In the genomic region with DNA sequence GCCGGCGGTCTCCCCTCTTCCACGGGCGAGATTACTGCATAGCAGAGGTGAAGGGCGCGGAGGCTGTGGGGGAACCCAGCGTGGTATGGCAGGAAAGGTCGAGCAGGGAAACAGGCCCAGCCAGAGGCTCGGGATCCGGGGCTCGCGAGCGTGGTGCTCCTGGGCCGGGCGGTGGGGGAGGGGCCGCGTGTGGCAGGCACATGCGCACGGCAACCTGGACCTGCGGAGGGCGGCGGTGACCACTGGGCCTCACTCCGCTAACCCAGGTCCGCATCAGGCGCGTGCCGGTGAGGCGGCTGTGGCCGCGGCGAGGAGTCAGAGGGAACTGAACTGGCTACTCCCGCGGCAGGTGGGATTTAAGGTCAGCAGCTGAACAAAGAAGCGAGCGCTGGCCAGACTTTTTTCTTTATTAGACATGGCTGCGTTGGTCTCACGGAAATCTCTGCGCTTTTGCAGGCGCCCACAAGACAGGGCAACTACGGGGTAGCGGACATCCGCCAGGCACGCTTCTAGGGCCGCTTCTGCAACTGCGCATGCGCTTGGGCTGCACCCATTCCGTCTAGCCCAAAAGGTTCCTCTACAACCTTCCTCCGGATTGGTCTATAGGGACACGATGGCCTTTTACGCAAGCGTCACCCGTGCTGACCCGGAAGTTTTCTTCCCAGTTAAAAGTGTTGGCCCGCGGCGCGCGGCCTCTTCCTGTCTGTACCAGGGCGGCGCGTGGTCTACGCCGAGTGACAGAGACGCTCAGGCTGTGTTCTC, we compare ENCODE assay signal across 8 cellular contexts. TPM values are rescaled to one million over a fixed set of nuclear protein-coding genes. Genes with fewer than 3 reads are reported as not detected.
DNase-seq lines count a peak whose midpoint lies in the region; ATAC-seq lines count a peak whose summit lies in the region.

A gene (plus strand): TSS at position 694 of the 762 bp plus-strand sequence. CDS start 869 bp downstream, outside the sequence.

- peak within 1 kb of the TSS; percentile 98 for H3K9ac ChIP-seq in BLaER1

- no peaks in the 10 kb centered on the region for H3K9me3 Mint-ChIP-seq in activated CD4-positive, alpha-beta T cell treated with anti-CD3 and anti-CD28 coated beads, Interleukin-2, amount 10 ng/mL, durations not matched to agents 7 days and 5 days

- H3K9me3 ChIP-seq in BLaER1, result no peaks in the 10 kb centered on the region

- H3K36me3 Mint-ChIP-seq in activated CD4-positive, alpha-beta T cell treated with anti-CD3 and anti-CD28 coated beads, Interleukin-2, amount 10 ng/mL, durations not matched to agents 7 days and 5 days (ENCODE audit: low read depth), result peaks cover 29% of the 10 kb centered on the region

- peak within 1 kb of the TSS; percentile 94 for H3K4me3 ChIP-seq in BLaER1

- H3K27me3 Mint-ChIP-seq in activated CD4-positive, alpha-beta T cell treated with anti-CD3 and anti-CD28 coated beads, Interleukin-2, amount 10 ng/mL, durations not matched to agents 7 days and 5 days, result no peaks in the 10 kb centered on the region

- H3K36me3 ChIP-seq in BLaER1, result peaks cover 39% of the 10 kb centered on the region

- peak within 1 kb of the TSS; percentile 97 for H3K4me2 ChIP-seq in BLaER1

- peaks cover 56% of the 10 kb centered on the region for H3K4me1 Mint-ChIP-seq in activated CD4-positive, alpha-beta T cell treated with anti-CD3 and anti-CD28 coated beads, Interleukin-2, amount 10 ng/mL, durations not matched to agents 7 days and 5 days

- peak within 1 kb of the TSS; percentile 97 for H3K4me3 Mint-ChIP-seq in activated CD4-positive, alpha-beta T cell treated with anti-CD3 and anti-CD28 coated beads, Interleukin-2, amount 10 ng/mL, durations not matched to agents 7 days and 5 days

- ATAC-seq in GM19328 (IDR thresholded peaks at IDR 0.05; ENCODE audit: unreplicated experiment) (peak; percentile 84), HG03520 (IDR thresholded peaks at IDR 0.05; ENCODE audit: unreplicated experiment) (peak; percentile 89)

- H3K27ac Mint-ChIP-seq in activated CD4-positive, alpha-beta T cell treated with anti-CD3 and anti-CD28 coated beads, Interleukin-2, amount 10 ng/mL, durations not matched to agents 7 days and 5 days, result peak within 1 kb of the TSS; percentile 99

- H3K4me1 ChIP-seq in BLaER1, result peaks cover 76% of the 10 kb centered on the region

- DNase-seq in NCI-H69 (lab: John Stamatoyannopoulos, UW) (peak; percentile 99), dedifferentiated amniotic fluid mesenchymal stem cell (ENCODE audit: extremely low spot score) (peak; percentile 99), left kidney (ENCODE audit: low read depth, low spot score) (peak; percentile 100)
- peak; percentile 97 for DNase-seq in activated CD4-positive, alpha-beta T cell treated with anti-CD3 and anti-CD28 coated beads, Interleukin-2, amount 10 ng/mL, durations not matched to agents 7 days and 5 days
- peak; percentile 94 to 95 for DNase-seq in stimulated activated CD4-positive, alpha-beta T cell treated with anti-CD3 and anti-CD28 coated beads, Interleukin-2, amount 100 ng/mL, for 24 hours

- peak within 1 kb of the TSS; percentile 98 for H3K27ac ChIP-seq in BLaER1

- no peaks in the 10 kb centered on the region for H3K27me3 ChIP-seq in BLaER1

- peaks cover 46% of the 10 kb centered on the region for H4K20me1 ChIP-seq in BLaER1

- CTCF ChIA-PET in activated CD4-positive, alpha-beta T cell treated with anti-CD3 and anti-CD28 coated beads, Interleukin-2, amount 10 ng/mL, durations not matched to agents 7 days and 5 days (lab: Charles Lee), result no interaction called here

- POLR2A ChIA-PET in activated CD4-positive, alpha-beta T cell treated with anti-CD3 and anti-CD28 coated beads, Interleukin-2, amount 10 ng/mL, durations not matched to agents 7 days and 5 days (lab: Charles Lee), result no interaction called here

RNA-seq across cellular contexts. Expression of the gene that starts here (rescaled TPM):
- total RNA-seq in activated CD4-positive, alpha-beta T cell treated with anti-CD3 and anti-CD28 coated beads, Interleukin-2, amount 10 ng/mL, durations not matched to agents 7 days and 5 days, result 1,000 to 10,000 TPM in 1 of 2 experiments, 100 to 1,000 TPM in 1; 918 to 1,077 TPM

Comparison
In these comparisons a context has a peak if more than half of its experiments do, and no peak if none do; other contexts are left out.
1. Peak in every context shown above with its lines: DNase-seq, ATAC-seq, H3K4me3 ChIP-seq and H3K27ac ChIP-seq.